Comparison of ENCODE assay signal across 8 cellular contexts in genomic region chr2:165401285-165401852, GRCh38.
DNase-seq lines count a peak whose midpoint lies in the region.

No MANE protein-coding gene starts in this region.

- no peaks in the 10 kb centered on the region for H3K4me1 ChIP-seq in HAP-1

- peak; percentile 64 for DNase-seq in SIG-M5 treated with dmso at 0.1 percent for 504 hours (lab: John Stamatoyannopoulos, UW; ENCODE audit: unreplicated experiment)
- no peak for DNase-seq in SIG-M5 (lab: John Stamatoyannopoulos, UW)
- DNase-seq in HAP-1 (ENCODE audit: low spot score in 2 of 2) = peak; percentile 48 to 75
- peak; percentile 75 for DNase-seq in NCI-H1092 treated with DMSO at 0.1 percent for 48 hours (lab: John Stamatoyannopoulos, UW)
- peak; percentile 66 for DNase-seq in SKM-1 treated with dmso at 0.1 percent for 144 hours (lab: John Stamatoyannopoulos, UW; ENCODE audit: unreplicated experiment)
- DNase-seq in fibroblast of the conjunctiva (ENCODE audit: low read depth) = peak; percentile 79
- peak; percentile 79 for DNase-seq in renal cortical epithelial cell (ENCODE audit: low read depth)
- no peak for DNase-seq in T-helper 9 cell

- no peaks in the 10 kb centered on the region for H3K9me3 ChIP-seq in HAP-1

- in situ Hi-C loops in HAP-1 (cut with MboI; ENCODE audit: low sequenced_read_pairs) = loop anchor here (25.0 kb wide), 1 partner anchor 286 kb away; no protein-coding TSS in a partner anchor

- H3K27me3 ChIP-seq in HAP-1 (ENCODE audit: low read depth) = no peaks in the 10 kb centered on the region; the same call in 1 of the 2 replicates

- H3K36me3 ChIP-seq in HAP-1 (replicated peaks) = no peaks in the 10 kb centered on the region

- no peak overlapping the region for H3K4me3 ChIP-seq in HAP-1

Comparison
In these comparisons a context has a peak if more than half of its experiments do, and no peak if none do; other contexts are left out.
1. DNase-seq: peak in SIG-M5 treated with dmso at 0.1 percent for 504 hours (single experiment), HAP-1 (2 of 2), NCI-H1092 treated with DMSO at 0.1 percent for 48 hours (single experiment), SKM-1 treated with dmso at 0.1 percent for 144 hours (single experiment), fibroblast of the conjunctiva (single experiment) and renal cortical epithelial cell (single experiment); none in SIG-M5 (single experiment) and T-helper 9 cell (single experiment).